28 cellular contexts compared by ENCODE assay signal in genomic region chr11:70292863-70293262, GRCh38.
"Had no signal": no experiment of that assay in that cellular context is flagged by ENCODE, and none has a peak within 500 bp of the region (broad histone marks: within the 10 kb centered on the region; RNA-seq: fewer than 3 reads in every experiment).

No MANE protein-coding gene starts in this region.

- H3K4me2 ChIP-seq: smooth muscle cell had no signal

- H3K27ac Mint-ChIP-seq: activated naive CD4-positive, alpha-beta T cell treated with anti-CD3 and anti-CD28 coated beads, Interleukin-2, amount 10 ng/mL, durations not matched to agents 7 days and 5 days; activated naive CD8-positive, alpha-beta T cell treated with anti-CD3 and anti-CD28 coated beads, Interleukin-2, amount 10 ng/mL, durations not matched to agents 7 days and 5 days; progenitor cell of endocrine pancreas; stimulated activated naive B cell treated with anti-CD40 and anti-IgM and Interleukin-4, amounts not matched to agents 10 μg/mL and 1 μg/mL and 100 μg/mL, for 72 hours; T-cell; T-helper 2 cell treated with Interferon-gamma antibody and Interleukin-4, amounts not matched to agents 5 μg/mL and 100 μg/mL, for 36 hours had no signal

- H3K9me3 ChIP-seq: ascending aorta, esophagus muscularis mucosa, heart right ventricle, neutrophil, ovary, stomach, suprapubic skin, tibial artery had no signal

- H3K36me3 ChIP-seq: cardiac muscle cell, ovary had no signal

- H3K4me1 Mint-ChIP-seq: activated naive CD4-positive, alpha-beta T cell treated with anti-CD3 and anti-CD28 coated beads, Interleukin-2, amount 10 ng/mL, durations not matched to agents 7 days and 5 days; brain; nephron had no signal

- DNase-seq: activated CD4-positive, alpha-beta T cell treated with anti-CD3 and anti-CD28 coated beads for 48 hours; activated CD4-positive, alpha-beta T cell treated with anti-CD3 and anti-CD28 coated beads, Interleukin-2, amount 50 U/mL, for 48 hours; activated CD8-positive, alpha-beta memory T cell treated with anti-CD3 and anti-CD28 coated beads for 24 hours; activated gamma-delta T cell; activated naive CD4-positive, alpha-beta T cell treated with anti-CD3 and anti-CD28 coated beads, Interleukin-2, amount 10 ng/mL, durations not matched to agents 7 days and 5 days; activated naive CD8-positive, alpha-beta T cell treated with anti-CD3 and anti-CD28 coated beads, Interleukin-2, amount 10 ng/mL, durations not matched to agents 7 days and 5 days; foreskin keratinocyte; heart right ventricle; ovary; retina; stimulated activated CD4-positive, alpha-beta T cell treated with anti-CD3 and anti-CD28 coated beads, Interleukin-1b, Interleukin-23, amount 100 ng/mL, for 48 hours; stimulated activated CD4-positive, alpha-beta T cell treated with anti-CD3 and anti-CD28 coated beads, Interleukin-4, amount 100 ng/mL, for 4 hours; stimulated activated CD8-positive, alpha-beta memory T cell treated with anti-CD3 and anti-CD28 coated beads, Interleukin-4, amount 100 ng/mL, for 48 hours; stimulated activated naive B cell treated with anti-CD40 and anti-IgM and Interleukin-4, amounts not matched to agents 10 μg/mL and 1 μg/mL and 100 μg/mL, for 72 hours; stomach; T-cell; tibial artery had no signal

- H3K4me3 Mint-ChIP-seq: activated naive CD4-positive, alpha-beta T cell treated with anti-CD3 and anti-CD28 coated beads, Interleukin-2, amount 10 ng/mL, durations not matched to agents 7 days and 5 days; activated naive CD8-positive, alpha-beta T cell treated with anti-CD3 and anti-CD28 coated beads, Interleukin-2, amount 10 ng/mL, durations not matched to agents 7 days and 5 days; brain; nephron; stimulated activated naive B cell treated with anti-CD40 and anti-IgM and Interleukin-4, amounts not matched to agents 10 μg/mL and 1 μg/mL and 100 μg/mL, for 72 hours; T-cell; T-helper 2 cell treated with Interferon-gamma antibody and Interleukin-4, amounts not matched to agents 5 μg/mL and 100 μg/mL, for 36 hours had no signal

- H3K4me3 ChIP-seq: ascending aorta, cardiac muscle cell, esophagus muscularis mucosa, heart right ventricle, lung, ovary, smooth muscle cell, stomach, suprapubic skin, tibial artery had no signal

- ATAC-seq: foreskin keratinocyte; stimulated activated naive B cell treated with anti-CD40 and anti-IgM and Interleukin-4, amounts not matched to agents 10 μg/mL and 1 μg/mL and 100 μg/mL, for 72 hours; T-cell had no signal

- H3K27me3 ChIP-seq: ascending aorta, cardiac muscle cell, esophagus muscularis mucosa, foreskin keratinocyte, heart right ventricle, neutrophil, ovary, stomach, suprapubic skin, tibial artery had no signal

- H3K9me3 Mint-ChIP-seq: activated naive CD4-positive, alpha-beta T cell treated with anti-CD3 and anti-CD28 coated beads, Interleukin-2, amount 10 ng/mL, durations not matched to agents 7 days and 5 days; activated naive CD8-positive, alpha-beta T cell treated with anti-CD3 and anti-CD28 coated beads, Interleukin-2, amount 10 ng/mL, durations not matched to agents 7 days and 5 days; stimulated activated naive B cell treated with anti-CD40 and anti-IgM and Interleukin-4, amounts not matched to agents 10 μg/mL and 1 μg/mL and 100 μg/mL, for 72 hours; T-cell; T-helper 2 cell treated with Interferon-gamma antibody and Interleukin-4, amounts not matched to agents 5 μg/mL and 100 μg/mL, for 36 hours had no signal

- H3K27ac ChIP-seq: ascending aorta, cardiac muscle cell, esophagus muscularis mucosa, foreskin keratinocyte, heart right ventricle, neutrophil, ovary, stomach, suprapubic skin, tibial artery had no signal

- H3K27me3 Mint-ChIP-seq: activated naive CD4-positive, alpha-beta T cell treated with anti-CD3 and anti-CD28 coated beads, Interleukin-2, amount 10 ng/mL, durations not matched to agents 7 days and 5 days; activated naive CD8-positive, alpha-beta T cell treated with anti-CD3 and anti-CD28 coated beads, Interleukin-2, amount 10 ng/mL, durations not matched to agents 7 days and 5 days; brain; progenitor cell of endocrine pancreas; stimulated activated naive B cell treated with anti-CD40 and anti-IgM and Interleukin-4, amounts not matched to agents 10 μg/mL and 1 μg/mL and 100 μg/mL, for 72 hours; T-cell had no signal

- H3K4me1 ChIP-seq: stomach had no signal
